Comparison of ENCODE assay signal across 20 cellular contexts in the genomic region with DNA sequence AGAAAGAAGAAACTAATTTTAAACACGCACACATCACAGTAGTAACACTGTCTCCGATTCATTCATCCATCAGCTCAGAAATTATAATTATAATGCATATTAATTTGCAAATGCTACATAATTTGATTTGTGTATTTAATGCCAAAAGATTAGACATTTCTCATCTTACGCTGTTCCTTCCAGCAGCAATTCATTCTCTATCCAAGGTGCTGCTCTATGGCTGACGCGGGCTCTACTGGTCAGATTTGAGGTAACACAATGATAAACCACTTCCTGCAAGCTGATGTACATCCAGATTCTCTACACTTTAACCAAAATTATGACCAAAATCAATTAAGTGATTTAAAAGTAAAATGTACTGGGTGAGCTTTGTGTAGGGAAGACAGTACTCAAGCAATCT.
"Had no signal": no experiment of that assay in that cellular context is flagged by ENCODE, and none has a peak within 500 bp of the region (broad histone marks: within the 10 kb centered on the region; RNA-seq: fewer than 3 reads in every experiment).

No MANE protein-coding gene starts in this region.

- H3K27me3 ChIP-seq: gastroesophageal sphincter, heart left ventricle, tibial artery had no signal

- DNase-seq: activated CD4-positive, alpha-beta T cell treated with anti-CD3 and anti-CD28 coated beads for 1 hour; activated CD4-positive, alpha-beta T cell treated with anti-CD3 and anti-CD28 coated beads, Interleukin-2, amount 50 U/mL, for 1 hour; activated naive CD4-positive, alpha-beta T cell; activated naive CD8-positive, alpha-beta T cell treated with anti-CD3 and anti-CD28 coated beads, Interleukin-2, amount 10 ng/mL, durations not matched to agents 7 days and 5 days; activated T-cell treated with anti-CD3 and anti-CD28 coated beads, Interleukin-2, amount 50 U/mL, for 4 hours; amniotic stem cell; nucleus accumbens; right cardiac atrium; stimulated activated CD4-positive, alpha-beta T cell treated with anti-CD3 and anti-CD28 coated beads, Interleukin-12 subunit alpha, Interleukin-12 subunit beta, amount 100 ng/mL, for 4 hours; stimulated activated CD4-positive, alpha-beta T cell treated with anti-CD3 and anti-CD28 coated beads, Interleukin-4, amount 100 ng/mL, for 4 hours; stimulated activated naive CD8-positive, alpha-beta T cell treated with anti-CD3 and anti-CD28 coated beads, Interleukin-15, Interleukin-2, amounts not matched to agents 100 U/mL and 50 U/mL, for 24 hours; substantia nigra; tibial artery had no signal

- H3K27ac ChIP-seq: epithelial cell of prostate, gastroesophageal sphincter, parathyroid adenoma, tibial artery had no signal

- H3K79me2 ChIP-seq: parathyroid adenoma had no signal

- H3K4me3 Mint-ChIP-seq: activated naive CD8-positive, alpha-beta T cell treated with anti-CD3 and anti-CD28 coated beads, Interleukin-2, amount 10 ng/mL, durations not matched to agents 7 days and 5 days; activated T-cell treated with anti-CD3 and anti-CD28 coated beads, Interleukin-2, amount 50 U/mL, for 4 hours; natural killer cell treated with Interleukin-12 subunit alpha and Interleukin-12 subunit beta and Interleukin-15 and Interleukin-18, amount 100 ng/mL, for 72 hours; T-helper 2 cell treated with Interferon-gamma antibody and Interleukin-4, amounts not matched to agents 5 μg/mL and 100 μg/mL, for 36 hours had no signal

- ATAC-seq: activated T-cell treated with anti-CD3 and anti-CD28 coated beads, Interleukin-2, amount 50 U/mL, for 4 hours; gastroesophageal sphincter; natural killer cell treated with Interleukin-12 subunit alpha and Interleukin-12 subunit beta and Interleukin-15 and Interleukin-18, amount 100 ng/mL, for 72 hours; stimulated activated naive CD8-positive, alpha-beta T cell treated with anti-CD3 and anti-CD28 coated beads, Interleukin-15, Interleukin-2, amounts not matched to agents 100 U/mL and 50 U/mL, for 24 hours had no signal

- H3K36me3 ChIP-seq: gastroesophageal sphincter, heart left ventricle, tibial artery had no signal

- H3K4me3 ChIP-seq: gastroesophageal sphincter, heart left ventricle, tibial artery had no signal

- H3K27ac Mint-ChIP-seq: activated naive CD8-positive, alpha-beta T cell treated with anti-CD3 and anti-CD28 coated beads, Interleukin-2, amount 10 ng/mL, durations not matched to agents 7 days and 5 days; activated T-helper 2 cell treated with anti-CD3 and anti-CD28 coated beads, Interferon-gamma antibody, Interleukin-2, Interleukin-4, amounts not matched to agents 10 μg/mL and 5 μg/mL and 100 μg/mL, durations not matched to agents 14 hours and 24 hours and 36 hours; natural killer cell treated with Interleukin-12 subunit alpha and Interleukin-12 subunit beta and Interleukin-15 and Interleukin-18, amount 100 ng/mL, for 72 hours; T-helper 2 cell treated with Interferon-gamma antibody and Interleukin-4, amounts not matched to agents 5 μg/mL and 100 μg/mL, for 36 hours had no signal

- H3K9me3 Mint-ChIP-seq: activated naive CD8-positive, alpha-beta T cell treated with anti-CD3 and anti-CD28 coated beads, Interleukin-2, amount 10 ng/mL, durations not matched to agents 7 days and 5 days; activated T-cell treated with anti-CD3 and anti-CD28 coated beads, Interleukin-2, amount 50 U/mL, for 4 hours; T-helper 2 cell treated with Interferon-gamma antibody and Interleukin-4, amounts not matched to agents 5 μg/mL and 100 μg/mL, for 36 hours had no signal

- H3K9ac ChIP-seq: parathyroid adenoma had no signal

- H3K36me3 Mint-ChIP-seq: activated naive CD8-positive, alpha-beta T cell treated with anti-CD3 and anti-CD28 coated beads, Interleukin-2, amount 10 ng/mL, durations not matched to agents 7 days and 5 days; natural killer cell treated with Interleukin-12 subunit alpha and Interleukin-12 subunit beta and Interleukin-15 and Interleukin-18, amount 100 ng/mL, for 72 hours had no signal

- H3K4me1 ChIP-seq: parathyroid adenoma had no signal

- H2AFZ ChIP-seq: parathyroid adenoma had no signal

- H3K9me3 ChIP-seq: gastroesophageal sphincter, heart left ventricle, tibial artery had no signal
